24 cellular contexts compared by ENCODE assay signal in genomic region chr4:172866421-172866820, GRCh38.
"Had no signal": no experiment of that assay in that cellular context is flagged by ENCODE, and none has a peak within 500 bp of the region (broad histone marks: within the 10 kb centered on the region; RNA-seq: fewer than 3 reads in every experiment).

No MANE protein-coding gene starts in this region.

- H3K4me3 Mint-ChIP-seq: IgD-negative memory B cell had no signal

- H3K4me1 ChIP-seq: SJSA1 had no signal

- H3K27me3 ChIP-seq: SJSA1 had no signal

- H3K4me2 ChIP-seq: KMS-11 had no signal

- H3K4me1 Mint-ChIP-seq: IgD-negative memory B cell had no signal

- H3K9me3 ChIP-seq: SJSA1 had no signal

- DNase-seq: Kasumi-1, MM.1S, NCI-H1092 treated with DMSO at 0.1 percent for 48 hours, NCI-H1436, NCI-H187, NCI-H2029, NCI-H2081 treated with DMSO at 0.1 percent for 48 hours, NCI-H2171, NCI-H226, NCI-H446, NCI-H510A, NCI-H524 treated with DMSO at 0.1 percent for 48 hours, NCI-H774, Right ventricle myocardium superior, RPMI8226, SIG-M5 had no signal

- ATAC-seq: K562 had no signal

- FAIRE-seq: HTR-8/SVneo, K562, RCC 7860 had no signal

- H3K36me3 Mint-ChIP-seq: IgD-negative memory B cell had no signal

- H3K36me3 ChIP-seq: SJSA1 had no signal

- H3K4me3 ChIP-seq: K562, SJSA1, SK-N-MC had no signal

- H3K27ac ChIP-seq: HL-60, KMS-11, SJSA1, SK-N-MC had no signal

- H3K9ac ChIP-seq: KMS-11 had no signal

- H3K27me3 Mint-ChIP-seq: IgD-negative memory B cell had no signal
